In the genomic region with DNA sequence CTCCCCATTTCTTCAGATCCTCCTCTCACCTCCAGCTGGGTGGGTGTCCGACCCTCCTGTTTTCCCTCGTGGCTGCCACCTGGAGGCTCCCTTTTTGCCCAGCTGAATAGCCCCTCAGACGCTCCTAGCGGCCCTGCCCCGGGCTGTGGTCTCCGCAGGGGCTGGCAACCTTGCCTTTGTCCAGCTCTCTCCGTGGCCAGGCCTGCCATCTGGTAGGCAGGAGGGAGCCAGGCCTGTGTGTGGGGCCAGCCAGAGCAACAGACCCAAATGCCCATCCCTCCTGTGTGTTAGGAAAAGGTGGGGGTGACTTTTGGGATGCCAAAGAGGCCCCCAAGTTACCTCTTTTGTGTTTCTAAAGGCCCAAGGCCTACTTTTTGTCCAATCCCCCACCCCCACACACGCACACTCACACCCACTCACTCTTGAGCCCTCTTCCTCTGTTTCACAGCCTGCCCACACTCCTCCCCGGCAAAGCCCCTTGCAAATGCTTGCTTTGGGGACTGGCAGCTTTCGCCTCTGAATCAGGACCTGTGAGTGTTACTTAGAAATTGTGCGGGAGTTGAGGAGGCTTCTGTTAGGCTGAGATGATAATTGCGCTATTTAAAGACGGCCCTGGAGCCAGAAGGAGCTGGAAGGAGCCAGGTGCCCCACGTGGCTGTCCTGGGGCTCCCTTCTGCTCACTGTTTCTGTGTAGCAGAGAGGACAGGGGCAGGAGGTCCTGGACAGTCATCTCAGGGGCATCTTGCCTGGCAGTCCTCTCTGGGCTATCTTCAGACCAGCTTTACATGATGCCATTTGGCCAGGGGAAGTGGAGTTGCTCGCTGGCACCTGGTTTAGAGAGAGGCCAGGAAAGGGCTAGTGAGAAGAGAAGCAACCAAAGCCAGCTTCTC, we compare ENCODE assay signal across 1 cellular context.
TF ChIP-seq lines count a peak whose summit lies in the region.

No MANE protein-coding gene starts in this region.

TF ChIP-seq in H1, 55 proteins besides CTCF, POLR2A, EP300 and RAD21:
- TF ChIP-seq, protein P1, sequence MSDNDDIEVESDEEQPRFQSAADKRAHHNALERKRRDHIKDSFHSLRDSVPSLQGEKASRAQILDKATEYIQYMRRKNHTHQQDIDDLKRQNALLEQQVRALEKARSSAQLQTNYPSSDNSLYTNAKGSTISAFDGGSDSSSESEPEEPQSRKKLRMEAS (IDR thresholded peaks at IDR 0.05), result no peak
- TF ChIP-seq, protein P2, sequence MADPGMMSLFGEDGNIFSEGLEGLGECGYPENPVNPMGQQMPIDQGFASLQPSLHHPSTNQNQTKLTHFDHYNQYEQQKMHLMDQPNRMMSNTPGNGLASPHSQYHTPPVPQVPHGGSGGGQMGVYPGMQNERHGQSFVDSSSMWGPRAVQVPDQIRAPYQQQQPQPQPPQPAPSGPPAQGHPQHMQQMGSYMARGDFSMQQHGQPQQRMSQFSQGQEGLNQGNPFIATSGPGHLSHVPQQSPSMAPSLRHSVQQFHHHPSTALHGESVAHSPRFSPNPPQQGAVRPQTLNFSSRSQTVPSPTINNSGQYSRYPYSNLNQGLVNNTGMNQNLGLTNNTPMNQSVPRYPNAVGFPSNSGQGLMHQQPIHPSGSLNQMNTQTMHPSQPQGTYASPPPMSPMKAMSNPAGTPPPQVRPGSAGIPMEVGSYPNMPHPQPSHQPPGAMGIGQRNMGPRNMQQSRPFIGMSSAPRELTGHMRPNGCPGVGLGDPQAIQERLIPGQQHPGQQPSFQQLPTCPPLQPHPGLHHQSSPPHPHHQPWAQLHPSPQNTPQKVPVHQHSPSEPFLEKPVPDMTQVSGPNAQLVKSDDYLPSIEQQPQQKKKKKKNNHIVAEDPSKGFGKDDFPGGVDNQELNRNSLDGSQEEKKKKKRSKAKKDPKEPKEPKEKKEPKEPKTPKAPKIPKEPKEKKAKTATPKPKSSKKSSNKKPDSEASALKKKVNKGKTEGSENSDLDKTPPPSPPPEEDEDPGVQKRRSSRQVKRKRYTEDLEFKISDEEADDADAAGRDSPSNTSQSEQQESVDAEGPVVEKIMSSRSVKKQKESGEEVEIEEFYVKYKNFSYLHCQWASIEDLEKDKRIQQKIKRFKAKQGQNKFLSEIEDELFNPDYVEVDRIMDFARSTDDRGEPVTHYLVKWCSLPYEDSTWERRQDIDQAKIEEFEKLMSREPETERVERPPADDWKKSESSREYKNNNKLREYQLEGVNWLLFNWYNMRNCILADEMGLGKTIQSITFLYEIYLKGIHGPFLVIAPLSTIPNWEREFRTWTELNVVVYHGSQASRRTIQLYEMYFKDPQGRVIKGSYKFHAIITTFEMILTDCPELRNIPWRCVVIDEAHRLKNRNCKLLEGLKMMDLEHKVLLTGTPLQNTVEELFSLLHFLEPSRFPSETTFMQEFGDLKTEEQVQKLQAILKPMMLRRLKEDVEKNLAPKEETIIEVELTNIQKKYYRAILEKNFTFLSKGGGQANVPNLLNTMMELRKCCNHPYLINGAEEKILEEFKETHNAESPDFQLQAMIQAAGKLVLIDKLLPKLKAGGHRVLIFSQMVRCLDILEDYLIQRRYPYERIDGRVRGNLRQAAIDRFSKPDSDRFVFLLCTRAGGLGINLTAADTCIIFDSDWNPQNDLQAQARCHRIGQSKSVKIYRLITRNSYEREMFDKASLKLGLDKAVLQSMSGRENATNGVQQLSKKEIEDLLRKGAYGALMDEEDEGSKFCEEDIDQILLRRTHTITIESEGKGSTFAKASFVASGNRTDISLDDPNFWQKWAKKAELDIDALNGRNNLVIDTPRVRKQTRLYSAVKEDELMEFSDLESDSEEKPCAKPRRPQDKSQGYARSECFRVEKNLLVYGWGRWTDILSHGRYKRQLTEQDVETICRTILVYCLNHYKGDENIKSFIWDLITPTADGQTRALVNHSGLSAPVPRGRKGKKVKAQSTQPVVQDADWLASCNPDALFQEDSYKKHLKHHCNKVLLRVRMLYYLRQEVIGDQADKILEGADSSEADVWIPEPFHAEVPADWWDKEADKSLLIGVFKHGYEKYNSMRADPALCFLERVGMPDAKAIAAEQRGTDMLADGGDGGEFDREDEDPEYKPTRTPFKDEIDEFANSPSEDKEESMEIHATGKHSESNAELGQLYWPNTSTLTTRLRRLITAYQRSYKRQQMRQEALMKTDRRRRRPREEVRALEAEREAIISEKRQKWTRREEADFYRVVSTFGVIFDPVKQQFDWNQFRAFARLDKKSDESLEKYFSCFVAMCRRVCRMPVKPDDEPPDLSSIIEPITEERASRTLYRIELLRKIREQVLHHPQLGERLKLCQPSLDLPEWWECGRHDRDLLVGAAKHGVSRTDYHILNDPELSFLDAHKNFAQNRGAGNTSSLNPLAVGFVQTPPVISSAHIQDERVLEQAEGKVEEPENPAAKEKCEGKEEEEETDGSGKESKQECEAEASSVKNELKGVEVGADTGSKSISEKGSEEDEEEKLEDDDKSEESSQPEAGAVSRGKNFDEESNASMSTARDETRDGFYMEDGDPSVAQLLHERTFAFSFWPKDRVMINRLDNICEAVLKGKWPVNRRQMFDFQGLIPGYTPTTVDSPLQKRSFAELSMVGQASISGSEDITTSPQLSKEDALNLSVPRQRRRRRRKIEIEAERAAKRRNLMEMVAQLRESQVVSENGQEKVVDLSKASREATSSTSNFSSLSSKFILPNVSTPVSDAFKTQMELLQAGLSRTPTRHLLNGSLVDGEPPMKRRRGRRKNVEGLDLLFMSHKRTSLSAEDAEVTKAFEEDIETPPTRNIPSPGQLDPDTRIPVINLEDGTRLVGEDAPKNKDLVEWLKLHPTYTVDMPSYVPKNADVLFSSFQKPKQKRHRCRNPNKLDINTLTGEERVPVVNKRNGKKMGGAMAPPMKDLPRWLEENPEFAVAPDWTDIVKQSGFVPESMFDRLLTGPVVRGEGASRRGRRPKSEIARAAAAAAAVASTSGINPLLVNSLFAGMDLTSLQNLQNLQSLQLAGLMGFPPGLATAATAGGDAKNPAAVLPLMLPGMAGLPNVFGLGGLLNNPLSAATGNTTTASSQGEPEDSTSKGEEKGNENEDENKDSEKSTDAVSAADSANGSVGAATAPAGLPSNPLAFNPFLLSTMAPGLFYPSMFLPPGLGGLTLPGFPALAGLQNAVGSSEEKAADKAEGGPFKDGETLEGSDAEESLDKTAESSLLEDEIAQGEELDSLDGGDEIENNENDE (IDR thresholded peaks at IDR 0.05; ENCODE audit: insufficient replicate concordance, low read length), result no peak
- TF ChIP-seq BCL11A (IDR thresholded peaks at IDR 0.05; ENCODE audit: low read depth in 2 of 2, low read length in 2 of 2), result no peak
- TF ChIP-seq KDM4A (IDR thresholded peaks at IDR 0.05; ENCODE audit: low read depth, low read length, severe bottlenecking), result no peak
- TF ChIP-seq ZNF274 (IDR thresholded peaks at IDR 0.05; ENCODE audit: borderline replicate concordance, extremely low read depth, low read length), result no peak
- TF ChIP-seq RBBP5 (IDR thresholded peaks at IDR 0.05; ENCODE audit: borderline replicate concordance, low read depth, low read length), result no peak
- TF ChIP-seq JUN (IDR thresholded peaks at IDR 0.05; ENCODE audit: low read depth, low read length), result no peak
- no peak for TF ChIP-seq SUZ12 (IDR thresholded peaks at IDR 0.05; ENCODE audit: low read length)
- TF ChIP-seq SIX5 (IDR thresholded peaks at IDR 0.05; ENCODE audit: low read depth, low read length), result no peak
- no peak for TF ChIP-seq SP1 (IDR thresholded peaks at IDR 0.05; ENCODE audit: low read depth, low read length)
- no peak for TF ChIP-seq TAF1 (IDR thresholded peaks at IDR 0.05; ENCODE audit: low read depth, low read length)
- TF ChIP-seq CBX5 (IDR thresholded peaks at IDR 0.05; ENCODE audit: low read depth, low read length), result no peak
- TF ChIP-seq POU5F1 (IDR thresholded peaks at IDR 0.05; ENCODE audit: low read depth, low read length), result no peak
- TF ChIP-seq SIRT6 (IDR thresholded peaks at IDR 0.05; ENCODE audit: low read length), result no peak
- TF ChIP-seq SIN3A (conservative IDR thresholded peaks at IDR 0.05 in 1 of 2, IDR thresholded peaks at IDR 0.05 in 1 of 2; ENCODE audit: low read depth in 1 of 2, low read length in 2 of 2), result no peak
- TF ChIP-seq MAFK (IDR thresholded peaks at IDR 0.05; ENCODE audit: low read depth, low read length), result no peak
TF ChIP-seq in H1: peak in this region for 0.
